8 cellular contexts compared by ENCODE assay signal in the genomic region with DNA sequence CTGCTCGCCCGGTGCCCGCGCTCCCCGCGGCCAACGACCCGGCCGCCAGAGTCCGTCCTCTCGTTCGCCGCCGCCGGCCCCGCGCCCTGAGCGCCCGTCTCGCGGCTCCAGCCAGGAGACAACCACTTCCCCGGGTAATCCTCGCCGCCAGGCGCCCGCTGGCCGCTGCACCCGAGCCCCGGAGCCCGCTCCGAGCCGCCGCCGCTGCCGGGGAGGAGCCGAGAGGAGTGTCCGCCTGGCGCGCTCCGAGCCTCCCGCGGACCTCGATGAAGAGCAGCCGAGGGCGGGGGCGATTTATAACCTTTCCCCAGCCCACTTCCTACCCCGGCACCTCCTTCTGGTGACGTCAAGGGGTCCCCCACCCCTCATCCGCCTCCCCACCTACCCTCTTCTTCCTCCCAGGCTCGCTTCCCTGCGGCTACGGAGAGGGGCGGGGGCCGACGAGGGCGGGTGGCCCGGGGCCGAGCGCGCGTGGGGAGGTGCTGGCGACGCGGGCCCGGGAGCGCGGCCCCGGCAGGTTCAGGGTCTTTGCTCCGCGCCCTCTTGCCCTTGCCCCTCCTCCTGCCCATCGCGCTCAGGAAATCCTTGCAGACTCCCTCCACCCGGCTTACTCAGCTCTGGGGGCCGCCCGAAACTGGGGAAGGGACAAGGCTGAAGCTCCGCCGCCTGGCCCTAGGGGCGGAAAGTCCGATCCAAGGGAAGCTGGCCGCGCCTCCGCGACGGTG. TPM values are rescaled to one million over a fixed set of nuclear protein-coding genes. Genes with fewer than 3 reads are reported as not detected.
A peak's percentile ranks its signal among the peaks of the same experiment; 100 is the strongest.
DNase-seq lines count a peak whose midpoint lies in the region.

A gene with protein sequence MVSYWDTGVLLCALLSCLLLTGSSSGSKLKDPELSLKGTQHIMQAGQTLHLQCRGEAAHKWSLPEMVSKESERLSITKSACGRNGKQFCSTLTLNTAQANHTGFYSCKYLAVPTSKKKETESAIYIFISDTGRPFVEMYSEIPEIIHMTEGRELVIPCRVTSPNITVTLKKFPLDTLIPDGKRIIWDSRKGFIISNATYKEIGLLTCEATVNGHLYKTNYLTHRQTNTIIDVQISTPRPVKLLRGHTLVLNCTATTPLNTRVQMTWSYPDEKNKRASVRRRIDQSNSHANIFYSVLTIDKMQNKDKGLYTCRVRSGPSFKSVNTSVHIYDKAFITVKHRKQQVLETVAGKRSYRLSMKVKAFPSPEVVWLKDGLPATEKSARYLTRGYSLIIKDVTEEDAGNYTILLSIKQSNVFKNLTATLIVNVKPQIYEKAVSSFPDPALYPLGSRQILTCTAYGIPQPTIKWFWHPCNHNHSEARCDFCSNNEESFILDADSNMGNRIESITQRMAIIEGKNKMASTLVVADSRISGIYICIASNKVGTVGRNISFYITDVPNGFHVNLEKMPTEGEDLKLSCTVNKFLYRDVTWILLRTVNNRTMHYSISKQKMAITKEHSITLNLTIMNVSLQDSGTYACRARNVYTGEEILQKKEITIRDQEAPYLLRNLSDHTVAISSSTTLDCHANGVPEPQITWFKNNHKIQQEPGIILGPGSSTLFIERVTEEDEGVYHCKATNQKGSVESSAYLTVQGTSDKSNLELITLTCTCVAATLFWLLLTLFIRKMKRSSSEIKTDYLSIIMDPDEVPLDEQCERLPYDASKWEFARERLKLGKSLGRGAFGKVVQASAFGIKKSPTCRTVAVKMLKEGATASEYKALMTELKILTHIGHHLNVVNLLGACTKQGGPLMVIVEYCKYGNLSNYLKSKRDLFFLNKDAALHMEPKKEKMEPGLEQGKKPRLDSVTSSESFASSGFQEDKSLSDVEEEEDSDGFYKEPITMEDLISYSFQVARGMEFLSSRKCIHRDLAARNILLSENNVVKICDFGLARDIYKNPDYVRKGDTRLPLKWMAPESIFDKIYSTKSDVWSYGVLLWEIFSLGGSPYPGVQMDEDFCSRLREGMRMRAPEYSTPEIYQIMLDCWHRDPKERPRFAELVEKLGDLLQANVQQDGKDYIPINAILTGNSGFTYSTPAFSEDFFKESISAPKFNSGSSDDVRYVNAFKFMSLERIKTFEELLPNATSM (N-terminal part only) (minus strand): TSS at position 268 of the 725 bp plus-strand sequence. CDS start 285 bp downstream, outside the sequence.

- H3K4me1 ChIP-seq in mononuclear cell (ENCODE audit: insufficient read depth, low read length) (peaks cover 34% of the 10 kb centered on the region), stomach smooth muscle (ENCODE audit: control insufficient read depth, insufficient read depth, low read length) (peaks cover 17% of the 10 kb centered on the region)

- H3K36me3 ChIP-seq in stomach smooth muscle (ENCODE audit: control insufficient read depth in 2 of 2, insufficient read depth in 2 of 2, low read length in 2 of 2), result no peaks in the 10 kb centered on the region

- DNase-seq in NCI-H82 (lab: John Stamatoyannopoulos, UW) (peak; percentile 38), NCI-H82 treated with DMSO at 0.1 percent for 48 hours (lab: John Stamatoyannopoulos, UW; ENCODE audit: unreplicated experiment) (no peak), HuH-7.5 (ENCODE audit: low spot score) (no peak), KG1 (lab: John Stamatoyannopoulos, UW) (no peak)
- DNase-seq in T-helper 2 cell treated with Interferon-gamma antibody and Interleukin-4, amounts not matched to agents 5 μg/mL and 100 μg/mL, for 36 hours (ENCODE audit: low spot score), result peak; percentile 59

- H3K27me3 ChIP-seq in mononuclear cell (ENCODE audit: insufficient read depth, low read length) (peaks cover 81% of the 10 kb centered on the region), stomach smooth muscle (ENCODE audit: control insufficient read depth in 1 of 2, insufficient read depth in 2 of 2, low read length in 2 of 2) (peaks cover 29 to 62% of the 10 kb centered on the region in 2 donors)

- peak within 1 kb of the TSS; percentile 43 for H3K4me3 Mint-ChIP-seq in T-helper 2 cell treated with Interferon-gamma antibody and Interleukin-4, amounts not matched to agents 5 μg/mL and 100 μg/mL, for 36 hours

- H3K27ac ChIP-seq in stomach smooth muscle (ENCODE audit: low read length), result no peak within 1 kb of the TSS

- H3K27ac Mint-ChIP-seq in T-helper 2 cell treated with Interferon-gamma antibody and Interleukin-4, amounts not matched to agents 5 μg/mL and 100 μg/mL, for 36 hours, result no peak within 1 kb of the TSS

- no peaks in the 10 kb centered on the region for H3K9me3 ChIP-seq in mononuclear cell (ENCODE audit: low read depth, low read length)
- no peaks in the 10 kb centered on the region for H3K9me3 ChIP-seq in stomach smooth muscle (ENCODE audit: control insufficient read depth in 2 of 2, low read length in 2 of 2)

- peaks cover 19% of the 10 kb centered on the region for H3K4me1 Mint-ChIP-seq in T-helper 2 cell treated with Interferon-gamma antibody and Interleukin-4, amounts not matched to agents 5 μg/mL and 100 μg/mL, for 36 hours (ENCODE audit: low read depth)

- H3K36me3 Mint-ChIP-seq in T-helper 2 cell treated with Interferon-gamma antibody and Interleukin-4, amounts not matched to agents 5 μg/mL and 100 μg/mL, for 36 hours (ENCODE audit: low read depth), result no peaks in the 10 kb centered on the region

- H3K27me3 Mint-ChIP-seq in T-helper 2 cell treated with Interferon-gamma antibody and Interleukin-4, amounts not matched to agents 5 μg/mL and 100 μg/mL, for 36 hours (ENCODE audit: low read depth), result peaks cover 68% of the 10 kb centered on the region

- H3K4me3 ChIP-seq in mononuclear cell (ENCODE audit: low read length), result peak within 1 kb of the TSS; percentile 9
- peak within 1 kb of the TSS; percentile 6 to 64 for H3K4me3 ChIP-seq in stomach smooth muscle (ENCODE audit: low read length in 2 of 2)

- in situ Hi-C loops in endometrial microvascular endothelial cells (cut with HindIII; ENCODE audit: inconsistent ontology term, low pct_unique_long_range_greater_than_20kb, low sequenced_read_pairs), result loop anchor here (5.0 kb wide), 1 partner anchor 43 kb away; no protein-coding TSS in a partner anchor

- H3K9me3 Mint-ChIP-seq in T-helper 2 cell treated with Interferon-gamma antibody and Interleukin-4, amounts not matched to agents 5 μg/mL and 100 μg/mL, for 36 hours, result no peaks in the 10 kb centered on the region

- H3K9ac ChIP-seq in stomach smooth muscle (ENCODE audit: low read length in 2 of 2), result no peak within 1 kb of the TSS

RNA-seq across cellular contexts. Expression of the gene that starts here (rescaled TPM):
- total RNA-seq in endometrial microvascular endothelial cells (ENCODE audit: inconsistent ontology term), result 27.7 TPM
- 1.8 TPM for total RNA-seq in mononuclear cell

Comparison
In these comparisons a context has a peak if more than half of its experiments do, and no peak if none do; other contexts are left out.
1. RNA of the gene that starts here (total RNA-seq): 27.7 TPM in endometrial microvascular endothelial cells (single experiment); 1.8 TPM in mononuclear cell (single experiment); every median in the first group is over 10 times any median in the second.
2. DNase-seq: peak in NCI-H82 (single experiment) and T-helper 2 cell treated with Interferon-gamma antibody and Interleukin-4, amounts not matched to agents 5 μg/mL and 100 μg/mL, for 36 hours (single experiment); none in NCI-H82 treated with DMSO at 0.1 percent for 48 hours (single experiment), HuH-7.5 (single experiment) and KG1 (single experiment).